18 cellular contexts compared by ENCODE assay signal in the genomic region with DNA sequence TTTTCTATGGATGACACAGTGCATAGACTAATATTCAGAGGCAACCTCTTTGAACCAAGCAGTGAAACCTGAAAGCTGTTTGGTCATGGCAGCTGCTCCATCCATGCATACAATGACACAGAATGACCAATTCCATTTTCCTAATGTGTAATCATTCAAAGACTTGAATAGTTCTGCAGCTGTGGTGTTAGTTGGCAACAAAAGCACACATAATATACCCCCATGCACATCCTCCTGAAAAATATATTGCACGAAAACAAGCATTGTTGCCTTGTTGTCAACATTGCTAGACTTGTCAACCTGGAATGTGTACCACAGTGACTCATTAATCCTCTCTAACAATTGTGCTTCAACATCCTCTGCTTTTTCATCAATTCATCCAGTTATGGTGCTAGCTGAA.
DNase-seq lines count a peak whose midpoint lies in the region; ATAC-seq and TF ChIP-seq lines count a peak whose summit lies in the region.
"Had no signal": no experiment of that assay in that cellular context is flagged by ENCODE, and none has a peak within 500 bp of the region (broad histone marks: within the 10 kb centered on the region; RNA-seq: fewer than 3 reads in every experiment).

No MANE protein-coding gene starts in this region.

- TF ChIP-seq CTCF in sigmoid colon (IDR thresholded peaks at IDR 0.05) (no peak), esophagus muscularis mucosa (IDR thresholded peaks at IDR 0.05) (no peak)

- WGBS in sigmoid colon, 2 donors: 89 to 92% methylated on average over 1 of the region's 1 CpG
- 90% methylated on average over 1 of the region's 1 CpG for WGBS in esophagus muscularis mucosa

- intact Hi-C loops in sigmoid colon (cut with DNase I) (no loop called here), esophagus muscularis mucosa (cut with DNase I) (no loop called here)

- H3K27ac ChIP-seq in sigmoid colon (no peak overlapping the region), esophagus muscularis mucosa (replicated peaks in 1 of 4) (no peak overlapping the region)
- H3K27ac ChIP-seq: C4-2B, neutrophil had no signal

- no peak for TF ChIP-seq POLR2A in sigmoid colon (IDR thresholded peaks at IDR 0.05)
- no peak for TF ChIP-seq POLR2A in esophagus muscularis mucosa (IDR thresholded peaks at IDR 0.05; ENCODE audit: low read depth)

- no peaks in the 10 kb centered on the region for H3K4me1 ChIP-seq in sigmoid colon
- H3K4me1 ChIP-seq in esophagus muscularis mucosa: no peaks in the 10 kb centered on the region

- H3K27me3 ChIP-seq in sigmoid colon (no peaks in the 10 kb centered on the region), esophagus muscularis mucosa (no peaks in the 10 kb centered on the region)
- H3K27me3 ChIP-seq: neutrophil had no signal

- ATAC-seq in GM18909 (IDR thresholded peaks at IDR 0.05; ENCODE audit: poor library complexity, unreplicated experiment) (peak; percentile 63), HG02588 (IDR thresholded peaks at IDR 0.05; ENCODE audit: unreplicated experiment) (peak; percentile 73), HG03280 (IDR thresholded peaks at IDR 0.05; ENCODE audit: unreplicated experiment) (peak; percentile 61)
- ATAC-seq in activated CD4-positive, CD25-positive, alpha-beta regulatory T cell treated with anti-CD3 and anti-CD28 coated beads, Interleukin-2, amount 50 U/mL, for 24 hours: no peak
- ATAC-seq: activated CD4-positive, alpha-beta T cell treated with anti-CD3 and anti-CD28 coated beads for 36 hours had no signal

- DNase-seq in renal cortical epithelial cell (ENCODE audit: low read depth) (peak; percentile 51), AG08395 (ENCODE audit: low spot score) (no peak), sigmoid colon (no peak), esophagus muscularis mucosa (ENCODE audit: extremely low spot score) (no peak)
- DNase-seq: activated CD4-positive, alpha-beta T cell treated with anti-CD3 and anti-CD28 coated beads for 36 hours; activated T-cell treated with anti-CD3 and anti-CD28 coated beads, Interleukin-2, amount 50 U/mL, for 48 hours; EL; HCEC 1CT; mesenchymal stem cell; NCI-H1048; NCI-H2227 treated with DMSO at 0.1 percent for 48 hours had no signal

- H3K4me3 ChIP-seq in sigmoid colon (no peak overlapping the region), esophagus muscularis mucosa (no peak overlapping the region)
- H3K4me3 ChIP-seq: smooth muscle cell had no signal

- H3K36me3 ChIP-seq in sigmoid colon: no peaks in the 10 kb centered on the region
- H3K36me3 ChIP-seq in esophagus muscularis mucosa: no peaks in the 10 kb centered on the region
- H3K36me3 ChIP-seq: neutrophil had no signal

- H3K9me3 ChIP-seq in sigmoid colon (no peaks in the 10 kb centered on the region), esophagus muscularis mucosa (no peaks in the 10 kb centered on the region)
- H3K9me3 ChIP-seq: neutrophil had no signal

- TF ChIP-seq EP300 in sigmoid colon (IDR thresholded peaks at IDR 0.05) (no peak), esophagus muscularis mucosa (IDR thresholded peaks at IDR 0.05) (no peak)

Comparison
In these comparisons a context has a peak if more than half of its experiments do, and no peak if none do; other contexts are left out.
1. ATAC-seq: peak in GM18909 (single experiment), HG02588 (single experiment) and HG03280 (single experiment); none in activated CD4-positive, CD25-positive, alpha-beta regulatory T cell treated with anti-CD3 and anti-CD28 coated beads, Interleukin-2, amount 50 U/mL, for 24 hours (0 of 2).